Comparison of ENCODE assay signal across 23 cellular contexts in genomic region chr10:7707858-7708622, GRCh38. TPM values are rescaled to one million over a fixed set of nuclear protein-coding genes. Genes with fewer than 3 reads are reported as not detected.
DNase-seq lines count a peak whose midpoint lies in the region; ATAC-seq and TF ChIP-seq lines count a peak whose summit lies in the region.
"Had no signal": no experiment of that assay in that cellular context is flagged by ENCODE, and none has a peak within 500 bp of the region (broad histone marks: within the 10 kb centered on the region; RNA-seq: fewer than 3 reads in every experiment).

No MANE protein-coding gene starts in this region.

- H3K4me1 Mint-ChIP-seq in Calu3 (ENCODE audit: low read depth, unreplicated experiment), result peaks cover 39% of the 10 kb centered on the region
- H3K4me1 Mint-ChIP-seq in WTC11, result peaks cover 3% of the 10 kb centered on the region; the same call in 1 of the 2 replicates
- H3K4me1 Mint-ChIP-seq: B cell; CD4-positive, CD25-positive, alpha-beta regulatory T cell had no signal

- TF ChIP-seq CTCF in Calu3 (IDR thresholded peaks at IDR 0.05; ENCODE audit: unreplicated experiment) (no peak), WTC11 (IDR thresholded peaks at IDR 0.05) (no peak), right lobe of liver (IDR thresholded peaks at IDR 0.05) (no peak)

- CTCF ChIA-PET in Calu3 (lab: Charles Lee) (interaction anchor here (1.6 to 2.1 kb wide), 2 partner anchors 21 to 48 kb away, joined by 6 to 20 read pairs; no protein-coding TSS in a partner anchor), WTC11 (lab: Charles Lee) (interaction anchor here (1.2 to 1.6 kb wide), 3 partner anchors 21 to 182 kb away, joined by 4 read pairs; no protein-coding TSS in a partner anchor)

- intact Hi-C loops in Calu3 (cut with micrococcal nuclease; ENCODE audit: unreplicated experiment) (loop anchor here (2.0 kb wide), 1 partner anchor 49 kb away; no protein-coding TSS in a partner anchor), right lobe of liver (cut with DNase I) (no loop called here)

- H3K4me3 Mint-ChIP-seq in Calu3 (ENCODE audit: low read depth, unreplicated experiment), result no peak overlapping the region
- no peak overlapping the region for H3K4me3 Mint-ChIP-seq in WTC11
- H3K4me3 Mint-ChIP-seq: B cell; CD4-positive, CD25-positive, alpha-beta regulatory T cell; CD8-positive, alpha-beta T cell had no signal

- H3K36me3 ChIP-seq in right lobe of liver, result peaks cover 0 to 24% (median 10%) of the 10 kb centered on the region in 4 donors
- H3K36me3 ChIP-seq: BLaER1 had no signal

- no peaks in the 10 kb centered on the region for H3K9me3 ChIP-seq in right lobe of liver
- H3K9me3 ChIP-seq: BLaER1, Caco-2 had no signal

- H3K27ac Mint-ChIP-seq in Calu3 (ENCODE audit: unreplicated experiment) (peak overlapping the region; percentile 58), WTC11 (no peak overlapping the region)
- H3K27ac Mint-ChIP-seq: B cell; CD8-positive, alpha-beta T cell had no signal

- WGBS in right lobe of liver (ENCODE audit: insufficient coverage, low coverage, low lambda C conversion rate, missing lambda C conversion rate), result 29% methylated on average over 5 of the region's 5 CpGs

- no peaks in the 10 kb centered on the region for H3K9me3 Mint-ChIP-seq in Calu3 (ENCODE audit: low read depth, unreplicated experiment)
- H3K9me3 Mint-ChIP-seq in WTC11, result peaks cover 14% of the 10 kb centered on the region
- H3K9me3 Mint-ChIP-seq: CD8-positive, alpha-beta T cell had no signal

- BruUV-seq in Calu3 (replicated peaks; lab: Mats Ljungman, UMichigan), result no TSS peak

- H3K4me3 ChIP-seq in right lobe of liver, result peak overlapping the region in 2 of 3 donors; percentile 26 to 53
- H3K4me3 ChIP-seq: BLaER1, GM12878, GM23248 had no signal

- H3K27ac ChIP-seq in right lobe of liver, result peak overlapping the region; percentile 54 to 87 (median 55)
- H3K27ac ChIP-seq: BLaER1, C4-2B, GM23248 had no signal

- H3K36me3 Mint-ChIP-seq in Calu3 (ENCODE audit: insufficient read depth, unreplicated experiment) (peaks cover 7% of the 10 kb centered on the region), WTC11 (no peaks in the 10 kb centered on the region)
- H3K36me3 Mint-ChIP-seq: CD4-positive, CD25-positive, alpha-beta regulatory T cell; CD8-positive, alpha-beta T cell had no signal

- H3K4me1 ChIP-seq in right lobe of liver, result peaks cover 0 to 45% (median 6%) of the 10 kb centered on the region in 4 donors
- H3K4me1 ChIP-seq: BLaER1 had no signal

- POLR2A ChIA-PET in WTC11 (lab: Charles Lee), result no interaction called here

- no peaks in the 10 kb centered on the region for H3K27me3 ChIP-seq in right lobe of liver
- H3K27me3 ChIP-seq: BLaER1 had no signal

- H3K27me3 Mint-ChIP-seq in Calu3 (ENCODE audit: unreplicated experiment), result no peaks in the 10 kb centered on the region
- H3K27me3 Mint-ChIP-seq in WTC11 (ENCODE audit: low read depth), result peaks cover 3% of the 10 kb centered on the region

- ATAC-seq in WTC11 (no peak), left lobe of liver (peak; percentile 57), right lobe of liver (peak; percentile 27 to 55 (median 54)), GM21576 (IDR thresholded peaks at IDR 0.05; ENCODE audit: unreplicated experiment) (no peak), HG03460 (IDR thresholded peaks at IDR 0.05; ENCODE audit: unreplicated experiment) (no peak)
- ATAC-seq: CD8-positive, alpha-beta T cell; GM12878 had no signal

- no peak for DNase-seq in Calu3
- DNase-seq in WTC11 (ENCODE audit: low spot score), result no peak
- DNase-seq in left lobe of liver (ENCODE audit: low spot score), result no peak
- no peak for DNase-seq in right lobe of liver
- no peak for DNase-seq in GM19238 (ENCODE audit: insufficient read length, low spot score)
- DNase-seq: CD4-positive, CD25-positive, alpha-beta regulatory T cell; CD8-positive, alpha-beta T cell; DMS 273 treated with DMSO at 0.1 percent for 48 hours; DMS79; EL; GDM1; GM23248; H7; HCEC 1CT had no signal

- no peak for TF ChIP-seq POLR2A in right lobe of liver (IDR thresholded peaks at IDR 0.05)

TF ChIP-seq in WTC11, 78 proteins besides CTCF, POLR2A, EP300 and RAD21:
- no peak for TF ChIP-seq FOXJ3 (CRISPR knock-in tag; IDR thresholded peaks at IDR 0.05; ENCODE audit: borderline replicate concordance)
- peak; percentile 36; the same call in 1 of the 2 replicates for TF ChIP-seq GABPB1 (CRISPR knock-in tag; IDR thresholded peaks at IDR 0.05)
- TF ChIP-seq ZBTB21 (CRISPR knock-in tag; IDR thresholded peaks at IDR 0.05; ENCODE audit: borderline replicate concordance), result no peak
- TF ChIP-seq OVOL2 (CRISPR knock-in tag; IDR thresholded peaks at IDR 0.05; ENCODE audit: borderline replicate concordance), result no peak
- TF ChIP-seq CREB1 (CRISPR knock-in tag; IDR thresholded peaks at IDR 0.05), result no peak
- no peak for TF ChIP-seq ATF3 (CRISPR knock-in tag; conservative IDR thresholded peaks at IDR 0.05)

RNA-seq across cellular contexts. Expression of gene ITIH2, which starts 4.9 kb away (rescaled TPM):
- total RNA-seq in Calu3 (2022) (1.1 and 1.7 TPM in 2 replicates), WTC11 (2021) (0.62 to 0.83 TPM (median 0.62 TPM) in 3 replicates), left lobe of liver (471 TPM), right lobe of liver (1,000 to 10,000 TPM in 1 of 6 experiments, 100 to 1,000 TPM in 5; 399 to 1,113 (median 694) TPM)
- total RNA-seq: A172; B cell; CD4-positive, CD25-positive, alpha-beta regulatory T cell; CD8-positive, alpha-beta T cell; GM23248; H1; H7 had no signal

RNA-seq across cellular contexts. Expression of gene ITIH5, which starts 41.3 kb away (rescaled TPM):
- total RNA-seq in Calu3 (2022) (2.0 and 5.2 TPM in 2 replicates), WTC11 (2021) (3.1 to 3.8 TPM (median 3.6 TPM) in 3 replicates), left lobe of liver (0.30 TPM), right lobe of liver (under 1 TPM; 0.20 to 0.62 (median 0.48) TPM)
- total RNA-seq: B cell; CD4-positive, CD25-positive, alpha-beta regulatory T cell; CD8-positive, alpha-beta T cell; GM23248 had no signal

Comparison
In these comparisons a context has a peak if more than half of its experiments do, and no peak if none do; other contexts are left out.
1. ATAC-seq: peak in left lobe of liver (single experiment) and right lobe of liver (4 of 4); none in WTC11 (single experiment), GM21576 (single experiment) and HG03460 (single experiment).
2. RNA of gene ITIH2, which starts 4.9 kb away (total RNA-seq): 399 to 1,113 TPM in right lobe of liver and 471 TPM in left lobe of liver (single experiment); 1.1 to 1.7 TPM in Calu3 and 0.62 to 0.83 TPM in WTC11; every median in the first group is over 100 times any median in the second.